In the genomic region with DNA sequence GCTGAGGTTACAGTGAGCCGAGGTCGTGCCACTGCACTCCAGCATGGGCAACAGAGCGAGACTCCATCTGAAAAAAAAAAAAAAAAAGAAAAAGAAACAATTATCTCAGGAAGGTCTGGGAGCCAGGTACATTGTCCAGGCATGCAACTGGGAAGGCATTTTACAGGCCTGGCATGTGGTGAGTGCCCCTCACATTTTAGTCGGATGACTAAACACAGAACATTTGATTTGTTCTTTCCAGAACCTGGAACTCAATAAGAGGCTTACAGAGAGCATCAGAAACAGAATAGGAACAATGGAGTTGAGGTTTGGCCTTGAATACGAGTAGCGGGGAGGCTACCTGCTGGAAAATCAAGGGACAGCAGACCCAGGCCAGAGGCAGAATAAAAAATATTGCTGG, we compare ENCODE assay signal across 21 cellular contexts.
"Had no signal": no experiment of that assay in that cellular context is flagged by ENCODE, and none has a peak within 500 bp of the region (broad histone marks: within the 10 kb centered on the region; RNA-seq: fewer than 3 reads in every experiment).

No MANE protein-coding gene starts in this region.

- FAIRE-seq: colon had no signal

- H3K36me3 Mint-ChIP-seq: natural killer cell; stimulated activated effector memory CD8-positive, alpha-beta T cell treated with anti-CD3 and anti-CD28 coated beads, Interleukin-12 subunit alpha, Interleukin-12 subunit beta, amount 100 ng/mL, for 72 hours; WTC11 had no signal

- H3K27ac ChIP-seq: brain microvascular endothelial cell, dorsolateral prefrontal cortex, left ventricle myocardium inferior, psoas muscle, right lobe of liver, skin epidermis, tibial artery, uterus had no signal

- H3K27ac Mint-ChIP-seq: effector memory CD8-positive, alpha-beta T cell; natural killer cell; stimulated activated effector memory CD8-positive, alpha-beta T cell treated with anti-CD3 and anti-CD28 coated beads, Interleukin-12 subunit alpha, Interleukin-12 subunit beta, amount 100 ng/mL, for 72 hours; stimulated activated naive CD8-positive, alpha-beta T cell treated with anti-CD3 and anti-CD28 coated beads, Interleukin-15, amount 100 ng/mL, for 72 hours; T-helper 1 cell treated with Interleukin-12 subunit alpha and Interleukin-12 subunit beta and Interleukin-4 antibody, amounts not matched to agents 30 μg/mL and 1 μg/mL, for 36 hours; WTC11 had no signal

- H3K9me3 Mint-ChIP-seq: effector memory CD8-positive, alpha-beta T cell; natural killer cell; stimulated activated effector memory CD8-positive, alpha-beta T cell treated with anti-CD3 and anti-CD28 coated beads, Interleukin-12 subunit alpha, Interleukin-12 subunit beta, amount 100 ng/mL, for 72 hours; stimulated activated naive CD8-positive, alpha-beta T cell treated with anti-CD3 and anti-CD28 coated beads, Interleukin-15, amount 100 ng/mL, for 72 hours; T-helper 1 cell treated with Interleukin-12 subunit alpha and Interleukin-12 subunit beta and Interleukin-4 antibody, amounts not matched to agents 30 μg/mL and 1 μg/mL, for 36 hours; WTC11 had no signal

- H3K27me3 ChIP-seq: uterus had no signal

- H3K4me1 ChIP-seq: left ventricle myocardium inferior, psoas muscle, right lobe of liver, uterus had no signal

- H3K4me1 Mint-ChIP-seq: natural killer cell; stimulated activated effector memory CD8-positive, alpha-beta T cell treated with anti-CD3 and anti-CD28 coated beads, Interleukin-12 subunit alpha, Interleukin-12 subunit beta, amount 100 ng/mL, for 72 hours had no signal

- H3K4me3 Mint-ChIP-seq: effector memory CD8-positive, alpha-beta T cell; natural killer cell; stimulated activated effector memory CD8-positive, alpha-beta T cell treated with anti-CD3 and anti-CD28 coated beads, Interleukin-12 subunit alpha, Interleukin-12 subunit beta, amount 100 ng/mL, for 72 hours; stimulated activated naive CD8-positive, alpha-beta T cell treated with anti-CD3 and anti-CD28 coated beads, Interleukin-15, amount 100 ng/mL, for 72 hours; T-helper 1 cell treated with Interleukin-12 subunit alpha and Interleukin-12 subunit beta and Interleukin-4 antibody, amounts not matched to agents 30 μg/mL and 1 μg/mL, for 36 hours; WTC11 had no signal

- ATAC-seq: effector memory CD8-positive, alpha-beta T cell; natural killer cell; psoas muscle; right lobe of liver; stimulated activated effector memory CD8-positive, alpha-beta T cell treated with anti-CD3 and anti-CD28 coated beads, Interleukin-12 subunit alpha, Interleukin-12 subunit beta, amount 100 ng/mL, for 72 hours; stimulated activated naive CD8-positive, alpha-beta T cell treated with anti-CD3 and anti-CD28 coated beads, Interleukin-15, amount 100 ng/mL, for 72 hours; WTC11 had no signal

- DNase-seq: activated naive CD4-positive, alpha-beta T cell treated with Interleukin-2 at 50 U/mL for 16 hours; activated T-cell treated with anti-CD3 and anti-CD28 coated beads, Interleukin-2, amount 50 U/mL, for 48 hours; brain microvascular endothelial cell; central memory CD4-positive, alpha-beta T cell; dorsolateral prefrontal cortex; effector memory CD8-positive, alpha-beta T cell; left ventricle myocardium inferior; midbrain; natural killer cell; psoas muscle; right lobe of liver; stimulated activated CD4-positive, alpha-beta T cell treated with anti-CD3 and anti-CD28 coated beads, Interleukin-1b, Interleukin-23, amount 100 ng/mL, for 48 hours; stimulated activated naive CD8-positive, alpha-beta T cell treated with anti-CD3 and anti-CD28 coated beads, Interleukin-15, amount 100 ng/mL, for 72 hours; T1000; tibial artery; uterus had no signal

- H3K9me3 ChIP-seq: left ventricle myocardium inferior, psoas muscle, right lobe of liver, tibial artery, uterus had no signal

- H3K36me3 ChIP-seq: brain microvascular endothelial cell, left ventricle myocardium inferior, right lobe of liver, tibial artery, uterus had no signal

- H3K4me3 ChIP-seq: dorsolateral prefrontal cortex, left ventricle myocardium inferior, psoas muscle, right lobe of liver, skin epidermis, tibial artery, uterus had no signal
